8 cellular contexts compared by ENCODE assay signal in the genomic region with DNA sequence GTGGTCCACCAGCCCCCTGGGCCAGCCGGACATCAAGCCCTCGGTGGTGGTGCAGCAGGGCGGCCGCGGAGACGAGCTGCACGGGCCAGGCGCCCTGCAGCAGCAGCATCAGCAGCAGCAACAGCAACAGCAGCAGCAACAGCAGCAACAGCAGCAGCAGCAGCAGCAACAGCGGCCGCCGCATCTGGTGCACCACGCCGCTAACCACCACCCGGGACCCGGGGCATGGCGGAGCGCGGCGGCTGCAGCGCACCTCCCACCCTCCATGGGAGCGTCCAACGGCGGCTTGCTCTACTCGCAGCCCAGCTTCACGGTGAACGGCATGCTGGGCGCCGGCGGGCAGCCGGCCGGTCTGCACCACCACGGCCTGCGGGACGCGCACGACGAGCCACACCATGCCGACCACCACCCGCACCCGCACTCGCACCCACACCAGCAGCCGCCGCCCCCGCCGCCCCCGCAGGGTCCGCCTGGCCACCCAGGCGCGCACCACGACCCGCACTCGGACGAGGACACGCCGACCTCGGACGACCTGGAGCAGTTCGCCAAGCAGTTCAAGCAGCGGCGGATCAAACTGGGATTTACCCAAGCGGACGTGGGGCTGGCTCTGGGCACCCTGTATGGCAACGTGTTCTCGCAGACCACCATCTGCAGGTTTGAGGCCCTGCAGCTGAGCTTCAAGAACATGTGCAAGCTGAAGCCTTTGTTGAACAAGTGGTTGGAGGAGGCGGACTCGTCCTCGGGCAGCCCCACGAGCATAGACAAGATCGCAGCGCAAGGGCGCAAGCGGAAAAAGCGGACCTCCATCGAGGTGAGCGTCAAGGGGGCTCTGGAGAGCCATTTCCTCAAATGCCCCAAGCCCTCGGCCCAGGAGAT. TPM values are rescaled to one million over a fixed set of nuclear protein-coding genes. Genes with fewer than 3 reads are reported as not detected.
DNase-seq lines count a peak whose midpoint lies in the region; ATAC-seq and FAIRE-seq lines count a peak whose summit lies in the region.

No MANE protein-coding gene starts in this region.

- peaks cover 95% of the 10 kb centered on the region for H3K27me3 ChIP-seq in SJSA1 (replicated peaks)
- H3K27me3 ChIP-seq in thymus (ENCODE audit: control insufficient read depth, insufficient read depth), result peaks cover 78% of the 10 kb centered on the region

- H3K9me3 ChIP-seq in SJSA1 (replicated peaks), result no peaks in the 10 kb centered on the region
- H3K9me3 ChIP-seq in thymus (ENCODE audit: control insufficient read depth), result peaks cover 1% of the 10 kb centered on the region

- H3K27me3 Mint-ChIP-seq in activated naive CD8-positive, alpha-beta T cell treated with anti-CD3 and anti-CD28 coated beads, Interleukin-2, amount 10 ng/mL, durations not matched to agents 7 days and 5 days, result peaks cover 81% of the 10 kb centered on the region
- H3K27me3 Mint-ChIP-seq in activated naive CD8-positive, alpha-beta T cell treated with anti-CD3 and anti-CD28 coated beads for 36 hours, result peaks cover 93% of the 10 kb centered on the region
- H3K27me3 Mint-ChIP-seq in immature natural killer cell (ENCODE audit: low read depth in 3 of 3), result peaks cover 25 to 58% (median 42%) of the 10 kb centered on the region in 3 donors

- H3K4me1 Mint-ChIP-seq in activated naive CD8-positive, alpha-beta T cell treated with anti-CD3 and anti-CD28 coated beads, Interleukin-2, amount 10 ng/mL, durations not matched to agents 7 days and 5 days, result peaks cover 25% of the 10 kb centered on the region
- peaks cover 31% of the 10 kb centered on the region for H3K4me1 Mint-ChIP-seq in activated naive CD8-positive, alpha-beta T cell treated with anti-CD3 and anti-CD28 coated beads for 36 hours
- peaks cover 45 to 57% of the 10 kb centered on the region in 2 donors for H3K4me1 Mint-ChIP-seq in immature natural killer cell

- peak; percentile 49 for DNase-seq in activated naive CD8-positive, alpha-beta T cell treated with anti-CD3 and anti-CD28 coated beads, Interleukin-2, amount 10 ng/mL, durations not matched to agents 7 days and 5 days
- no peak for DNase-seq in activated naive CD8-positive, alpha-beta T cell treated with anti-CD3 and anti-CD28 coated beads for 36 hours
- peak in 1 of 2 experiments; percentile 15 for DNase-seq in SJSA1 (ENCODE audit: low read depth in 1 of 2, low spot score in 2 of 2)
- DNase-seq in immature natural killer cell, result peak in 1 of 3 donors; percentile 18
- DNase-seq in urothelium cell line (ENCODE audit: low spot score), result no peak
- no peak for DNase-seq in activated CD4-positive, alpha-beta T cell treated with anti-CD3 and anti-CD28 coated beads, Interleukin-2, amount 50 U/mL, for 1 hour

- no peak overlapping the region for H3K27ac ChIP-seq in SJSA1
- no peak overlapping the region for H3K27ac ChIP-seq in thymus (ENCODE audit: low read depth)

- peaks cover 1% of the 10 kb centered on the region for H3K36me3 Mint-ChIP-seq in activated naive CD8-positive, alpha-beta T cell treated with anti-CD3 and anti-CD28 coated beads, Interleukin-2, amount 10 ng/mL, durations not matched to agents 7 days and 5 days
- peaks cover 3% of the 10 kb centered on the region for H3K36me3 Mint-ChIP-seq in activated naive CD8-positive, alpha-beta T cell treated with anti-CD3 and anti-CD28 coated beads for 36 hours
- H3K36me3 Mint-ChIP-seq in immature natural killer cell, result peaks cover 0 to 3% (median 0%) of the 10 kb centered on the region in 3 donors

- FAIRE-seq in urothelium cell line (lab: Jason Lieb, UNC), result no peak

- no peak for ATAC-seq in activated naive CD8-positive, alpha-beta T cell treated with anti-CD3 and anti-CD28 coated beads, Interleukin-2, amount 10 ng/mL, durations not matched to agents 7 days and 5 days (ENCODE audit: low read depth)
- no peak for ATAC-seq in GM21381 (IDR thresholded peaks at IDR 0.05; ENCODE audit: unreplicated experiment)

- H3K4me3 Mint-ChIP-seq in activated naive CD8-positive, alpha-beta T cell treated with anti-CD3 and anti-CD28 coated beads, Interleukin-2, amount 10 ng/mL, durations not matched to agents 7 days and 5 days, result peak overlapping the region; percentile 7
- no peak overlapping the region for H3K4me3 Mint-ChIP-seq in activated naive CD8-positive, alpha-beta T cell treated with anti-CD3 and anti-CD28 coated beads for 36 hours
- peak overlapping the region; percentile 31 to 68 (median 60) for H3K4me3 Mint-ChIP-seq in immature natural killer cell

- H3K4me3 ChIP-seq in SJSA1 (peak overlapping the region; percentile 20; the same call in 1 of the 2 replicates), thymus (ENCODE audit: low read length) (peak overlapping the region; percentile 56)

- no peak overlapping the region for H3K27ac Mint-ChIP-seq in activated naive CD8-positive, alpha-beta T cell treated with anti-CD3 and anti-CD28 coated beads, Interleukin-2, amount 10 ng/mL, durations not matched to agents 7 days and 5 days
- no peak overlapping the region for H3K27ac Mint-ChIP-seq in activated naive CD8-positive, alpha-beta T cell treated with anti-CD3 and anti-CD28 coated beads for 36 hours
- no peak overlapping the region for H3K27ac Mint-ChIP-seq in immature natural killer cell

- 5% methylated on average over 76 of the region's 76 CpGs for WGBS in thymus

- H3K36me3 ChIP-seq in SJSA1, result no peaks in the 10 kb centered on the region
- H3K36me3 ChIP-seq in thymus (ENCODE audit: control insufficient read depth, insufficient read depth), result no peaks in the 10 kb centered on the region

- H3K4me1 ChIP-seq in SJSA1 (replicated peaks), result peaks cover 41% of the 10 kb centered on the region
- peaks cover 9% of the 10 kb centered on the region for H3K4me1 ChIP-seq in thymus (ENCODE audit: control insufficient read depth, insufficient read depth, low read length)

- H3K9me3 Mint-ChIP-seq in activated naive CD8-positive, alpha-beta T cell treated with anti-CD3 and anti-CD28 coated beads, Interleukin-2, amount 10 ng/mL, durations not matched to agents 7 days and 5 days, result no peaks in the 10 kb centered on the region
- no peaks in the 10 kb centered on the region for H3K9me3 Mint-ChIP-seq in activated naive CD8-positive, alpha-beta T cell treated with anti-CD3 and anti-CD28 coated beads for 36 hours
- H3K9me3 Mint-ChIP-seq in immature natural killer cell, result peaks cover 0 to 9% (median 0%) of the 10 kb centered on the region in 6 donors

- POLR2A ChIA-PET in activated naive CD8-positive, alpha-beta T cell treated with anti-CD3 and anti-CD28 coated beads, Interleukin-2, amount 10 ng/mL, durations not matched to agents 7 days and 5 days (lab: Charles Lee), result no interaction called here

RNA-seq across cellular contexts. Expression of a gene that starts 1.0 kb away (rescaled TPM):
- not detected for total RNA-seq in activated naive CD8-positive, alpha-beta T cell treated with anti-CD3 and anti-CD28 coated beads, Interleukin-2, amount 10 ng/mL, durations not matched to agents 7 days and 5 days
- total RNA-seq in activated naive CD8-positive, alpha-beta T cell treated with anti-CD3 and anti-CD28 coated beads for 36 hours, result not detected
- total RNA-seq in SJSA1 (2014; rRNA removed; shearing (Covaris generic)), result not detected in 2 replicates
- polyA plus RNA-seq in immature natural killer cell, result not detected
- polyA plus RNA-seq in thymus, result 0.02 TPM
